22 cellular contexts compared by ENCODE assay signal in the genomic region with DNA sequence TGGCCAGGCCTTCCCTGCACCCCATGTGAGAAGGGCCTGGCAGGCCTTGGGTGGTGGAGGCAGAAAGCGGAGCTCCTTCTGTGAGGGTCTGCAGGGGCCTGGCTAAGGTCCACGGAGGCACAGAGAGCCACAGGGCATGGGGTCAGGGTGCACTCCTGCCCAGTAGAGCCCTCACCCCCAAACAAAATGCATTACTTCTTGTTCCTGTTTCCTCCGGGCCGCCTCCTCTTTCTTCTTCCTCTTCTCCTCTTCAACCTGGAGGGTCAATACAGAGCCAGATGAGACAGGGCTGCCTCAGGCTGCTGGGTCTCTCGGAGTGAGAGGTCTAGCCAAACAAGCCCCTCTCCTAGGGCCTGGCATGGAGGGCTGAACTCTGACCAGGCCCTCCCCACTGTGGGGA. TPM values are rescaled to one million over a fixed set of nuclear protein-coding genes. Genes with fewer than 3 reads are reported as not detected.
A peak's percentile ranks its signal among the peaks of the same experiment; 100 is the strongest.
DNase-seq lines count a peak whose midpoint lies in the region; ATAC-seq, FAIRE-seq and TF ChIP-seq lines count a peak whose summit lies in the region.
"Had no signal": no experiment of that assay in that cellular context is flagged by ENCODE, and none has a peak within 500 bp of the region (broad histone marks: within the 10 kb centered on the region; RNA-seq: fewer than 3 reads in every experiment).

No MANE protein-coding gene starts in this region.

- peaks cover 11 to 19% of the 10 kb centered on the region in 2 experiments for H3K4me1 ChIP-seq in neutrophil (ENCODE audit: control insufficient read depth in 1 of 2, insufficient read depth in 1 of 2, low read depth in 1 of 2, low read length in 1 of 2)
- H3K4me1 ChIP-seq in upper lobe of right lung, result no peaks in the 10 kb centered on the region

- H3K9me3 Mint-ChIP-seq in activated naive CD8-positive, alpha-beta T cell (ENCODE audit: low read depth), result no peaks in the 10 kb centered on the region
- H3K9me3 Mint-ChIP-seq in activated naive CD8-positive, alpha-beta T cell treated with anti-CD3 and anti-CD28 coated beads, Interleukin-2, amount 50 U/mL, for 24 hours, result no peaks in the 10 kb centered on the region
- no peaks in the 10 kb centered on the region for H3K9me3 Mint-ChIP-seq in activated T-helper 17 cell treated with anti-CD3 and anti-CD28 coated beads, Interleukin-2, amount 50 U/mL, for 72 hours
- no peaks in the 10 kb centered on the region for H3K9me3 Mint-ChIP-seq in activated T-helper 2 cell treated with anti-CD3 and anti-CD28 coated beads, Interferon-gamma antibody, Interleukin-2, Interleukin-4, amounts not matched to agents 10 μg/mL and 5 μg/mL and 100 μg/mL, durations not matched to agents 14 hours and 24 hours and 36 hours
- H3K9me3 Mint-ChIP-seq: activated naive CD4-positive, alpha-beta T cell treated with anti-CD3 and anti-CD28 coated beads for 36 hours; stimulated activated memory B cell treated with anti-CD40 and anti-IgM and Interleukin-4, amounts not matched to agents 10 μg/mL and 1 μg/mL and 100 μg/mL, for 72 hours; T-helper 2 cell treated with Interferon-gamma antibody and Interleukin-4, amounts not matched to agents 5 μg/mL and 100 μg/mL, for 36 hours had no signal

- TF ChIP-seq CTCF in neutrophil (IDR thresholded peaks at IDR 0.05), result no peak
- TF ChIP-seq CTCF in upper lobe of right lung (IDR thresholded peaks at IDR 0.05), result no peak

- ATAC-seq in activated naive CD8-positive, alpha-beta T cell treated with anti-CD3 and anti-CD28 coated beads, Interleukin-2, amount 50 U/mL, for 24 hours, result no peak
- no peak for ATAC-seq in activated T-helper 17 cell treated with anti-CD3 and anti-CD28 coated beads, Interleukin-2, amount 50 U/mL, for 72 hours (replicated peaks)
- ATAC-seq in upper lobe of right lung, result no peak
- ATAC-seq: gastroesophageal sphincter; stimulated activated memory B cell treated with anti-CD40 and anti-IgM and Interleukin-4, amounts not matched to agents 10 μg/mL and 1 μg/mL and 100 μg/mL, for 72 hours had no signal

- H3K4me1 Mint-ChIP-seq in activated naive CD8-positive, alpha-beta T cell (ENCODE audit: low read depth), result peaks cover 37% of the 10 kb centered on the region
- peaks cover 8% of the 10 kb centered on the region for H3K4me1 Mint-ChIP-seq in activated naive CD8-positive, alpha-beta T cell treated with anti-CD3 and anti-CD28 coated beads, Interleukin-2, amount 50 U/mL, for 24 hours
- peaks cover 5% of the 10 kb centered on the region for H3K4me1 Mint-ChIP-seq in activated T-helper 17 cell treated with anti-CD3 and anti-CD28 coated beads, Interleukin-2, amount 50 U/mL, for 72 hours
- H3K4me1 Mint-ChIP-seq in activated T-helper 2 cell treated with anti-CD3 and anti-CD28 coated beads, Interferon-gamma antibody, Interleukin-2, Interleukin-4, amounts not matched to agents 10 μg/mL and 5 μg/mL and 100 μg/mL, durations not matched to agents 14 hours and 24 hours and 36 hours (ENCODE audit: low read depth), result no peaks in the 10 kb centered on the region
- H3K4me1 Mint-ChIP-seq: stimulated activated memory B cell treated with anti-CD40 and anti-IgM and Interleukin-4, amounts not matched to agents 10 μg/mL and 1 μg/mL and 100 μg/mL, for 72 hours had no signal

- H3K36me3 ChIP-seq in neutrophil, result peaks cover 83% of the 10 kb centered on the region
- H3K36me3 ChIP-seq in upper lobe of right lung, result peaks cover 55% of the 10 kb centered on the region

- no peak for FAIRE-seq in frontal cortex (lab: Jason Lieb, UNC)

- H3K36me3 Mint-ChIP-seq in activated naive CD8-positive, alpha-beta T cell, result peaks cover 3% of the 10 kb centered on the region
- H3K36me3 Mint-ChIP-seq in activated naive CD8-positive, alpha-beta T cell treated with anti-CD3 and anti-CD28 coated beads, Interleukin-2, amount 50 U/mL, for 24 hours (ENCODE audit: low read depth), result peaks cover 43% of the 10 kb centered on the region
- peaks cover 73% of the 10 kb centered on the region for H3K36me3 Mint-ChIP-seq in activated T-helper 17 cell treated with anti-CD3 and anti-CD28 coated beads, Interleukin-2, amount 50 U/mL, for 72 hours (ENCODE audit: low read depth)
- H3K36me3 Mint-ChIP-seq in activated T-helper 2 cell treated with anti-CD3 and anti-CD28 coated beads, Interferon-gamma antibody, Interleukin-2, Interleukin-4, amounts not matched to agents 10 μg/mL and 5 μg/mL and 100 μg/mL, durations not matched to agents 14 hours and 24 hours and 36 hours (ENCODE audit: low read depth), result peaks cover 52% of the 10 kb centered on the region

- intact Hi-C loops in upper lobe of right lung (cut with DNase I), result no loop called here
- intact Hi-C loops in activated T-helper 2 cell treated with anti-CD3 and anti-CD28 coated beads, Interferon-gamma antibody, Interleukin-2, Interleukin-4, amounts not matched to agents 10 μg/mL and 5 μg/mL and 100 μg/mL, durations not matched to agents 14 hours and 24 hours and 36 hours (cut with micrococcal nuclease), result no loop called here

- H3K27ac Mint-ChIP-seq in activated naive CD8-positive, alpha-beta T cell, result peak overlapping the region; percentile 58
- no peak overlapping the region for H3K27ac Mint-ChIP-seq in activated naive CD8-positive, alpha-beta T cell treated with anti-CD3 and anti-CD28 coated beads, Interleukin-2, amount 50 U/mL, for 24 hours
- H3K27ac Mint-ChIP-seq in activated T-helper 17 cell treated with anti-CD3 and anti-CD28 coated beads, Interleukin-2, amount 50 U/mL, for 72 hours, result peak overlapping the region; percentile 87
- no peak overlapping the region for H3K27ac Mint-ChIP-seq in activated T-helper 2 cell treated with anti-CD3 and anti-CD28 coated beads, Interferon-gamma antibody, Interleukin-2, Interleukin-4, amounts not matched to agents 10 μg/mL and 5 μg/mL and 100 μg/mL, durations not matched to agents 14 hours and 24 hours and 36 hours
- H3K27ac Mint-ChIP-seq: activated naive CD4-positive, alpha-beta T cell treated with anti-CD3 and anti-CD28 coated beads for 36 hours; stimulated activated memory B cell treated with anti-CD40 and anti-IgM and Interleukin-4, amounts not matched to agents 10 μg/mL and 1 μg/mL and 100 μg/mL, for 72 hours; T-helper 2 cell treated with Interferon-gamma antibody and Interleukin-4, amounts not matched to agents 5 μg/mL and 100 μg/mL, for 36 hours had no signal

- no peaks in the 10 kb centered on the region for H3K27me3 Mint-ChIP-seq in activated naive CD8-positive, alpha-beta T cell
- no peaks in the 10 kb centered on the region for H3K27me3 Mint-ChIP-seq in activated naive CD8-positive, alpha-beta T cell treated with anti-CD3 and anti-CD28 coated beads, Interleukin-2, amount 50 U/mL, for 24 hours
- no peaks in the 10 kb centered on the region for H3K27me3 Mint-ChIP-seq in activated T-helper 17 cell treated with anti-CD3 and anti-CD28 coated beads, Interleukin-2, amount 50 U/mL, for 72 hours
- no peaks in the 10 kb centered on the region for H3K27me3 Mint-ChIP-seq in activated T-helper 2 cell treated with anti-CD3 and anti-CD28 coated beads, Interferon-gamma antibody, Interleukin-2, Interleukin-4, amounts not matched to agents 10 μg/mL and 5 μg/mL and 100 μg/mL, durations not matched to agents 14 hours and 24 hours and 36 hours (ENCODE audit: low read depth)
- H3K27me3 Mint-ChIP-seq: stimulated activated memory B cell treated with anti-CD40 and anti-IgM and Interleukin-4, amounts not matched to agents 10 μg/mL and 1 μg/mL and 100 μg/mL, for 72 hours had no signal

- H3K27ac ChIP-seq in neutrophil, result peak overlapping the region; percentile 43
- H3K27ac ChIP-seq in upper lobe of right lung, result no peak overlapping the region
- H3K27ac ChIP-seq: GM23248 had no signal

- H3K27me3 ChIP-seq in neutrophil, result no peaks in the 10 kb centered on the region
- H3K27me3 ChIP-seq in upper lobe of right lung, result no peaks in the 10 kb centered on the region
- H3K27me3 ChIP-seq: gastroesophageal sphincter had no signal

- H3K9me3 ChIP-seq in neutrophil (no peaks in the 10 kb centered on the region), upper lobe of right lung (no peaks in the 10 kb centered on the region)
- H3K9me3 ChIP-seq: gastroesophageal sphincter had no signal

- no peak overlapping the region for H3K4me3 ChIP-seq in neutrophil (ENCODE audit: low read depth in 1 of 2, low read length in 1 of 2)
- H3K4me3 ChIP-seq in upper lobe of right lung, result no peak overlapping the region
- H3K4me3 ChIP-seq: gastroesophageal sphincter, GM23248 had no signal

- H3K4me3 Mint-ChIP-seq in activated naive CD8-positive, alpha-beta T cell, result no peak overlapping the region
- H3K4me3 Mint-ChIP-seq in activated naive CD8-positive, alpha-beta T cell treated with anti-CD3 and anti-CD28 coated beads, Interleukin-2, amount 50 U/mL, for 24 hours, result no peak overlapping the region
- H3K4me3 Mint-ChIP-seq in activated T-helper 17 cell treated with anti-CD3 and anti-CD28 coated beads, Interleukin-2, amount 50 U/mL, for 72 hours, result no peak overlapping the region
- no peak overlapping the region for H3K4me3 Mint-ChIP-seq in activated T-helper 2 cell treated with anti-CD3 and anti-CD28 coated beads, Interferon-gamma antibody, Interleukin-2, Interleukin-4, amounts not matched to agents 10 μg/mL and 5 μg/mL and 100 μg/mL, durations not matched to agents 14 hours and 24 hours and 36 hours (ENCODE audit: low read depth)
- H3K4me3 Mint-ChIP-seq: activated naive CD4-positive, alpha-beta T cell treated with anti-CD3 and anti-CD28 coated beads for 36 hours; stimulated activated memory B cell treated with anti-CD40 and anti-IgM and Interleukin-4, amounts not matched to agents 10 μg/mL and 1 μg/mL and 100 μg/mL, for 72 hours; T-helper 2 cell treated with Interferon-gamma antibody and Interleukin-4, amounts not matched to agents 5 μg/mL and 100 μg/mL, for 36 hours had no signal

- DNase-seq in activated naive CD8-positive, alpha-beta T cell treated with anti-CD3 and anti-CD28 coated beads, Interleukin-2, amount 50 U/mL, for 24 hours, result no peak
- peak; percentile 27 for DNase-seq in upper lobe of right lung
- DNase-seq in frontal cortex (ENCODE audit: low spot score in 2 of 2), result no peak
- DNase-seq in activated T-helper 2 cell treated with anti-CD3 and anti-CD28 coated beads, Interferon-gamma antibody, Interleukin-2, Interleukin-4, amounts not matched to agents 10 μg/mL and 5 μg/mL and 100 μg/mL, durations not matched to agents 14 hours and 24 hours and 36 hours (ENCODE audit: low spot score), result no peak
- no peak for DNase-seq in RKO (ENCODE audit: low spot score)
- DNase-seq: activated CD8-positive, alpha-beta memory T cell treated with anti-CD3 and anti-CD28 coated beads, Interleukin-2, amount 50 U/mL, for 48 hours; activated naive CD4-positive, alpha-beta T cell treated with anti-CD3 and anti-CD28 coated beads for 36 hours; dermis blood vessel endothelial cell; erythroblast; GM23248; left cardiac atrium; midbrain; NCI-H1694; NK-92 treated with Interleukin-12 subunit alpha and Interleukin-12 subunit beta, amount 100 ng/mL, for 24 hours; SIG-M5; stimulated activated CD4-positive, alpha-beta T cell treated with anti-CD3 and anti-CD28 coated beads, Interleukin-15, amount 100 ng/mL, for 24 hours had no signal

RNA-seq across cellular contexts. Expression of gene NAP1L4, which starts 10.2 kb away (rescaled TPM):
- 100 to 1,000 TPM; 301 to 344 TPM for total RNA-seq in activated T-helper 17 cell treated with anti-CD3 and anti-CD28 coated beads, Interleukin-2, amount 50 U/mL, for 72 hours
- total RNA-seq in upper lobe of right lung (92.7 TPM), frontal cortex (245 TPM)
- 267 and 286 TPM in 2 replicates for total RNA-seq in activated T-helper 2 cell treated with anti-CD3 and anti-CD28 coated beads, Interferon-gamma antibody, Interleukin-2, Interleukin-4, amounts not matched to agents 10 μg/mL and 5 μg/mL and 100 μg/mL, durations not matched to agents 14 hours and 24 hours and 36 hours

RNA-seq across cellular contexts. Expression of gene CARS1, which starts 54.9 kb away (rescaled TPM):
- total RNA-seq in activated T-helper 17 cell treated with anti-CD3 and anti-CD28 coated beads, Interleukin-2, amount 50 U/mL, for 72 hours, result 10 to 100 TPM; 81.4 to 84.9 TPM
- 34.6 TPM for total RNA-seq in upper lobe of right lung
- 33.8 TPM for total RNA-seq in frontal cortex
- 46.4 and 51.8 TPM in 2 replicates for total RNA-seq in activated T-helper 2 cell treated with anti-CD3 and anti-CD28 coated beads, Interferon-gamma antibody, Interleukin-2, Interleukin-4, amounts not matched to agents 10 μg/mL and 5 μg/mL and 100 μg/mL, durations not matched to agents 14 hours and 24 hours and 36 hours

Comparison
In these comparisons a context has a peak if more than half of its experiments do, and no peak if none do; other contexts are left out.
1. H3K27ac Mint-ChIP-seq: peak in activated naive CD8-positive, alpha-beta T cell (single experiment) and activated T-helper 17 cell treated with anti-CD3 and anti-CD28 coated beads, Interleukin-2, amount 50 U/mL, for 72 hours (single experiment); none in activated naive CD8-positive, alpha-beta T cell treated with anti-CD3 and anti-CD28 coated beads, Interleukin-2, amount 50 U/mL, for 24 hours (single experiment) and activated T-helper 2 cell treated with anti-CD3 and anti-CD28 coated beads, Interferon-gamma antibody, Interleukin-2, Interleukin-4, amounts not matched to agents 10 μg/mL and 5 μg/mL and 100 μg/mL, durations not matched to agents 14 hours and 24 hours and 36 hours (single experiment).